ENCODE assay signal across 10 cellular contexts in the genomic region with DNA sequence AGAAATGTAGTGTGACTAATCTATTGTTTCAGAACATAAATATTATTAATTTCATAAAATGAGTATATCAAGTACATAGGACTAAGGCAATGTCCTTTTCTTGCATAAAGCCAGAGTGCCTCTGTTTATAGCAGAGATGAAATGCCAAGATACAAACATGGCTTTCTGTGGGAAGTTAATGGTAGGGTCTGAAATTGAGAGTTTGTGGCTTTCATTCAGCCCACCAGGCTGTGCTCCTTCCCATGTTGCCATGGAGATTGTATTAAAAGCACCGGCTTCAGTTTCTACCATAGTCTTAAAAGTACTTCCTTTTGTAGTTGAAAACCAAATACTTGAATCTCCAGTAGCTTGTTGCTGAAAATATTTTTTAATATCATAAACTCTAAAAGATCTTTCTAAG.
A peak's percentile ranks its signal among the peaks of the same experiment; 100 is the strongest.
DNase-seq lines count a peak whose midpoint lies in the region; ATAC-seq and TF ChIP-seq lines count a peak whose summit lies in the region.
"Had no signal": no experiment of that assay in that cellular context is flagged by ENCODE, and none has a peak within 500 bp of the region (broad histone marks: within the 10 kb centered on the region; RNA-seq: fewer than 3 reads in every experiment).

No MANE protein-coding gene starts in this region.

- DNase-seq in GM13977 (ENCODE audit: low spot score) (peak; percentile 37), MM.1S (peak; percentile 77), anterior cingulate cortex (lab: John Stamatoyannopoulos, UW) (no peak), left lobe of liver (ENCODE audit: low spot score) (no peak)
- no peak for DNase-seq in activated CD4-positive, alpha-beta T cell treated with anti-CD3 and anti-CD28 coated beads, Interleukin-2, amount 10 ng/mL, durations not matched to agents 7 days and 5 days
- DNase-seq in stimulated activated CD4-positive, alpha-beta T cell treated with anti-CD3 and anti-CD28 coated beads, Interleukin-1b, Interleukin-23, amount 100 ng/mL, for 48 hours: no peak
- DNase-seq: activated CD4-positive, alpha-beta T cell treated with anti-CD3 and anti-CD28 coated beads, Interleukin-2, amount 50 U/mL, for 1 hour; endodermal cell had no signal

- H3K9ac ChIP-seq in MM.1S (ENCODE audit: low read length): no peak overlapping the region

- ATAC-seq in GM19455 (IDR thresholded peaks at IDR 0.05; ENCODE audit: unreplicated experiment) (peak; percentile 92), HG02943 (IDR thresholded peaks at IDR 0.05; ENCODE audit: low read depth, unreplicated experiment) (peak; percentile 82), left lobe of liver (no peak)

- peak overlapping the region; percentile 32; the same call in 1 of the 2 replicates for H3K27ac ChIP-seq in MM.1S (ENCODE audit: low read length)

- no peak overlapping the region for H3K4me3 ChIP-seq in MM.1S (ENCODE audit: low read length)

- H3F3A ChIP-seq in MM.1S (ENCODE audit: insufficient read depth, low read length): no peaks in the 10 kb centered on the region

- peaks cover 6% of the 10 kb centered on the region for H3K4me1 Mint-ChIP-seq in activated CD4-positive, alpha-beta T cell treated with anti-CD3 and anti-CD28 coated beads, Interleukin-2, amount 10 ng/mL, durations not matched to agents 7 days and 5 days
- H3K4me1 Mint-ChIP-seq: endodermal cell had no signal

- peaks cover 22% of the 10 kb centered on the region for H3K4me1 ChIP-seq in MM.1S (ENCODE audit: low read length)

- no peaks in the 10 kb centered on the region for H3K27me3 Mint-ChIP-seq in activated CD4-positive, alpha-beta T cell treated with anti-CD3 and anti-CD28 coated beads, Interleukin-2, amount 10 ng/mL, durations not matched to agents 7 days and 5 days

- no peak overlapping the region for H2AFZ ChIP-seq in MM.1S (ENCODE audit: low read length)

- in situ Hi-C loops in GM13977 (cut with MboI; ENCODE audit: low pct_unique_long_range_greater_than_20kb, low sequenced_read_pairs, unreplicated experiment): no loop called here

- no peak overlapping the region for H3K27ac Mint-ChIP-seq in activated CD4-positive, alpha-beta T cell treated with anti-CD3 and anti-CD28 coated beads, Interleukin-2, amount 10 ng/mL, durations not matched to agents 7 days and 5 days
- H3K27ac Mint-ChIP-seq: endodermal cell had no signal

- no peak for TF ChIP-seq CTCF in GM13977 (IDR thresholded peaks at IDR 0.05; ENCODE audit: extremely low read depth, insufficient read depth, missing control alignments)
- no peak for TF ChIP-seq CTCF in MM.1S (IDR thresholded peaks at IDR 0.05; ENCODE audit: low read length)

- H3K4me3 Mint-ChIP-seq in activated CD4-positive, alpha-beta T cell treated with anti-CD3 and anti-CD28 coated beads, Interleukin-2, amount 10 ng/mL, durations not matched to agents 7 days and 5 days: no peak overlapping the region
- H3K4me3 Mint-ChIP-seq: endodermal cell had no signal

- H3K9me3 Mint-ChIP-seq in activated CD4-positive, alpha-beta T cell treated with anti-CD3 and anti-CD28 coated beads, Interleukin-2, amount 10 ng/mL, durations not matched to agents 7 days and 5 days: peaks cover 17% of the 10 kb centered on the region

- POLR2A ChIA-PET in activated CD4-positive, alpha-beta T cell treated with anti-CD3 and anti-CD28 coated beads, Interleukin-2, amount 10 ng/mL, durations not matched to agents 7 days and 5 days (lab: Charles Lee): no interaction called here

- no peaks in the 10 kb centered on the region for H4K20me1 ChIP-seq in MM.1S (ENCODE audit: insufficient read depth, low read length)

- no peaks in the 10 kb centered on the region for H3K36me3 ChIP-seq in MM.1S (replicated peaks; ENCODE audit: insufficient read depth, low read length)

- H3K27me3 ChIP-seq in MM.1S (replicated peaks; ENCODE audit: insufficient read depth, low read length): no peaks in the 10 kb centered on the region

- H3K9me3 ChIP-seq in MM.1S (replicated peaks; ENCODE audit: insufficient read depth, low read length): no peaks in the 10 kb centered on the region

- H3K4me2 ChIP-seq in MM.1S (ENCODE audit: low read depth, low read length): peak overlapping the region; percentile 57

- no peaks in the 10 kb centered on the region for H3K79me2 ChIP-seq in MM.1S (ENCODE audit: low read length)

- CTCF ChIA-PET in activated CD4-positive, alpha-beta T cell treated with anti-CD3 and anti-CD28 coated beads, Interleukin-2, amount 10 ng/mL, durations not matched to agents 7 days and 5 days (lab: Charles Lee): no interaction called here

- no peaks in the 10 kb centered on the region for H3K9me2 ChIP-seq in MM.1S (replicated peaks; ENCODE audit: insufficient read depth, low read length)

- H3K36me3 Mint-ChIP-seq in activated CD4-positive, alpha-beta T cell treated with anti-CD3 and anti-CD28 coated beads, Interleukin-2, amount 10 ng/mL, durations not matched to agents 7 days and 5 days (ENCODE audit: low read depth): peaks cover 33% of the 10 kb centered on the region

Comparison
In these comparisons a context has a peak if more than half of its experiments do, and no peak if none do; other contexts are left out.
1. DNase-seq: peak in GM13977 (single experiment) and MM.1S (single experiment); none in activated CD4-positive, alpha-beta T cell treated with anti-CD3 and anti-CD28 coated beads, Interleukin-2, amount 10 ng/mL, durations not matched to agents 7 days and 5 days (single experiment), stimulated activated CD4-positive, alpha-beta T cell treated with anti-CD3 and anti-CD28 coated beads, Interleukin-1b, Interleukin-23, amount 100 ng/mL, for 48 hours (single experiment), anterior cingulate cortex (0 of 58) and left lobe of liver (single experiment).